24 cellular contexts compared by ENCODE assay signal in the genomic region with DNA sequence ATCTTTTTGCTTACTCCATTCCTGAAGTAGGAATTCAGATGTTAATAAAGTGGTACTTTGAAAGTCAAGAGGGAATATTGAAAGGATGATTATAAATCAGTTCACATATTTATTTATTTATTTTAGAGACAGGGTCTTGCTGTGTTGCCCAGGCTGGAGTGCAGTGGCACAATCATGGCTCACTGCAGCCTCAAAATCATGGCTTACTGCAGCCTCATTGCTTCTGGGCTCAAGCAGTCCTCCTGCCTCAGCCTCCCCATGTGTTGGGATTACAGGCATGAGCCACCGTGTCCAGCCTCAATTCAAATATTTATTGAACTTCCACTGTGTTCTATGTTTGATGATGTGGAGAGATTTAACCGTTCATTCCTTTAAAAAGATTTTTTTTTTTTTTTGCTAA. TPM values are rescaled to one million over a fixed set of nuclear protein-coding genes. Genes with fewer than 3 reads are reported as not detected.
DNase-seq lines count a peak whose midpoint lies in the region; ATAC-seq and TF ChIP-seq lines count a peak whose summit lies in the region.
"Had no signal": no experiment of that assay in that cellular context is flagged by ENCODE, and none has a peak within 500 bp of the region (broad histone marks: within the 10 kb centered on the region; RNA-seq: fewer than 3 reads in every experiment).

No MANE protein-coding gene starts in this region.

- peaks cover 39% of the 10 kb centered on the region for H3K36me3 ChIP-seq in CD4-positive, CD25-positive, alpha-beta regulatory T cell (ENCODE audit: control insufficient read depth, insufficient read depth, low read length)

- no peak for DNase-seq in activated T-cell treated with anti-CD3 and anti-CD28 coated beads, Interleukin-2, amount 50 U/mL, for 24 hours
- no peak for DNase-seq in activated T-cell treated with anti-CD3 and anti-CD28 coated beads, Interleukin-2, amount 50 U/mL, for 4 hours
- no peak for DNase-seq in CD4-positive, CD25-positive, alpha-beta regulatory T cell
- DNase-seq in neural crest cell (ENCODE audit: low read depth, low spot score), result no peak
- DNase-seq in stimulated activated CD4-positive, alpha-beta T cell treated with anti-CD3 and anti-CD28 coated beads, Interleukin-4, amount 100 ng/mL, for 1 hour, result no peak
- DNase-seq: CD8-positive, alpha-beta memory T cell; DMS53; EL; NCI-H1417 treated with DMSO at 0.1 percent for 48 hours; NCI-H1930; NCI-H226; NCI-H524; NCI-H82; OCI-M1; SHP77 had no signal

- no peak overlapping the region for H3K4me3 Mint-ChIP-seq in activated T-cell treated with anti-CD3 and anti-CD28 coated beads, Interleukin-2, amount 50 U/mL, for 24 hours
- no peak overlapping the region for H3K4me3 Mint-ChIP-seq in activated T-cell treated with anti-CD3 and anti-CD28 coated beads, Interleukin-2, amount 50 U/mL, for 4 hours
- H3K4me3 Mint-ChIP-seq in CD4-positive, CD25-positive, alpha-beta regulatory T cell, result peak overlapping the region in 1 of 4 donors; percentile 37
- peak overlapping the region; percentile 36 for H3K4me3 Mint-ChIP-seq in activated naive CD8-positive, alpha-beta T cell
- H3K4me3 Mint-ChIP-seq in neural crest cell, result peak overlapping the region; percentile 62

- peak overlapping the region; percentile 15 for H3K4me3 ChIP-seq in CD4-positive, CD25-positive, alpha-beta regulatory T cell (ENCODE audit: low read depth, low read length)

- no peaks in the 10 kb centered on the region for H3K27me3 Mint-ChIP-seq in activated T-cell treated with anti-CD3 and anti-CD28 coated beads, Interleukin-2, amount 50 U/mL, for 24 hours
- no peaks in the 10 kb centered on the region for H3K27me3 Mint-ChIP-seq in activated T-cell treated with anti-CD3 and anti-CD28 coated beads, Interleukin-2, amount 50 U/mL, for 4 hours (ENCODE audit: low read depth)
- H3K27me3 Mint-ChIP-seq in CD4-positive, CD25-positive, alpha-beta regulatory T cell, result no peaks in the 10 kb centered on the region
- H3K27me3 Mint-ChIP-seq in activated naive CD8-positive, alpha-beta T cell, result no peaks in the 10 kb centered on the region
- no peaks in the 10 kb centered on the region for H3K27me3 Mint-ChIP-seq in neural crest cell (ENCODE audit: low read depth)
- H3K27me3 Mint-ChIP-seq: CD8-positive, alpha-beta memory T cell had no signal

- peaks cover 68% of the 10 kb centered on the region for H3K4me1 Mint-ChIP-seq in activated T-cell treated with anti-CD3 and anti-CD28 coated beads, Interleukin-2, amount 50 U/mL, for 24 hours (ENCODE audit: low read depth)
- peaks cover 57% of the 10 kb centered on the region for H3K4me1 Mint-ChIP-seq in activated T-cell treated with anti-CD3 and anti-CD28 coated beads, Interleukin-2, amount 50 U/mL, for 4 hours (ENCODE audit: low read depth)
- peaks cover 43 to 81% (median 57%) of the 10 kb centered on the region in 4 donors for H3K4me1 Mint-ChIP-seq in CD4-positive, CD25-positive, alpha-beta regulatory T cell
- H3K4me1 Mint-ChIP-seq in activated naive CD8-positive, alpha-beta T cell (ENCODE audit: low read depth), result peaks cover 66% of the 10 kb centered on the region
- H3K4me1 Mint-ChIP-seq in neural crest cell, result peaks cover 34% of the 10 kb centered on the region

- H3K9me3 Mint-ChIP-seq in activated T-cell treated with anti-CD3 and anti-CD28 coated beads, Interleukin-2, amount 50 U/mL, for 24 hours, result no peaks in the 10 kb centered on the region
- H3K9me3 Mint-ChIP-seq in activated T-cell treated with anti-CD3 and anti-CD28 coated beads, Interleukin-2, amount 50 U/mL, for 4 hours, result no peaks in the 10 kb centered on the region
- no peaks in the 10 kb centered on the region for H3K9me3 Mint-ChIP-seq in CD4-positive, CD25-positive, alpha-beta regulatory T cell
- H3K9me3 Mint-ChIP-seq in activated naive CD8-positive, alpha-beta T cell (ENCODE audit: low read depth), result no peaks in the 10 kb centered on the region
- no peaks in the 10 kb centered on the region for H3K9me3 Mint-ChIP-seq in neural crest cell
- H3K9me3 Mint-ChIP-seq: CD8-positive, alpha-beta memory T cell had no signal

- no peaks in the 10 kb centered on the region for H3K27me3 ChIP-seq in CD4-positive, CD25-positive, alpha-beta regulatory T cell (ENCODE audit: control insufficient read depth, insufficient read depth, low read length)

- no peak overlapping the region for H3K27ac ChIP-seq in CD4-positive, CD25-positive, alpha-beta regulatory T cell (ENCODE audit: insufficient read depth, low read length, poor library complexity, severe bottlenecking)
- H3K27ac ChIP-seq: KMS-11 had no signal

- no peak for TF ChIP-seq CTCF in neural crest cell (conservative IDR thresholded peaks at IDR 0.05)

- H3K9me3 ChIP-seq in CD4-positive, CD25-positive, alpha-beta regulatory T cell (ENCODE audit: control insufficient read depth in 2 of 2, low read length in 2 of 2), result no peaks in the 10 kb centered on the region

- peak overlapping the region; percentile 31 for H3K27ac Mint-ChIP-seq in activated T-cell treated with anti-CD3 and anti-CD28 coated beads, Interleukin-2, amount 50 U/mL, for 24 hours
- H3K27ac Mint-ChIP-seq in CD4-positive, CD25-positive, alpha-beta regulatory T cell, result peak overlapping the region in 1 of 3 donors; percentile 13
- H3K27ac Mint-ChIP-seq in activated naive CD8-positive, alpha-beta T cell, result peak overlapping the region; percentile 69
- H3K27ac Mint-ChIP-seq in neural crest cell (ENCODE audit: unreplicated experiment), result no peak overlapping the region

- no peak for ATAC-seq in activated T-cell treated with anti-CD3 and anti-CD28 coated beads, Interleukin-2, amount 50 U/mL, for 4 hours
- no peak for ATAC-seq in CD4-positive, CD25-positive, alpha-beta regulatory T cell (ENCODE audit: low read depth in 2 of 2)
- no peak for ATAC-seq in GM18502 (IDR thresholded peaks at IDR 0.05; ENCODE audit: poor library complexity, unreplicated experiment)

- H3K36me3 Mint-ChIP-seq in activated T-cell treated with anti-CD3 and anti-CD28 coated beads, Interleukin-2, amount 50 U/mL, for 24 hours (ENCODE audit: low read depth), result peaks cover 81% of the 10 kb centered on the region
- peaks cover 26% of the 10 kb centered on the region for H3K36me3 Mint-ChIP-seq in activated T-cell treated with anti-CD3 and anti-CD28 coated beads, Interleukin-2, amount 50 U/mL, for 4 hours (ENCODE audit: insufficient read depth)
- H3K36me3 Mint-ChIP-seq in CD4-positive, CD25-positive, alpha-beta regulatory T cell, result peaks cover 32% of the 10 kb centered on the region
- H3K36me3 Mint-ChIP-seq in activated naive CD8-positive, alpha-beta T cell, result peaks cover 12% of the 10 kb centered on the region
- peaks cover 3% of the 10 kb centered on the region for H3K36me3 Mint-ChIP-seq in neural crest cell (ENCODE audit: low read depth)

- H3K4me1 ChIP-seq in CD4-positive, CD25-positive, alpha-beta regulatory T cell (ENCODE audit: control insufficient read depth, insufficient read depth, low read length, poor library complexity, severe bottlenecking), result peaks cover 32% of the 10 kb centered on the region

RNA-seq across cellular contexts. Expression of a gene that starts 6.6 kb away (rescaled TPM):
- total RNA-seq in activated T-cell treated with anti-CD3 and anti-CD28 coated beads, Interleukin-2, amount 50 U/mL, for 4 hours, result 10 to 100 TPM; 49.0 to 51.7 (median 51.4) TPM
- total RNA-seq in CD4-positive, CD25-positive, alpha-beta regulatory T cell, result 240 TPM
- polyA plus RNA-seq in CD4-positive, CD25-positive, alpha-beta regulatory T cell, result 10 to 100 TPM; 45.6 to 63.6 (median 54.6) TPM
- 34.1 and 34.3 TPM in 2 replicates for total RNA-seq in neural crest cell

RNA-seq across cellular contexts. Expression of a gene that starts 44.7 kb away (rescaled TPM):
- total RNA-seq in activated T-cell treated with anti-CD3 and anti-CD28 coated beads, Interleukin-2, amount 50 U/mL, for 4 hours, result under 1 TPM in 2 of 3 donors, not detected in 1; 0.11 to 0.13 TPM
- total RNA-seq in CD4-positive, CD25-positive, alpha-beta regulatory T cell, result 0.81 TPM
- under 1 TPM in 2 of 4 donors, not detected in 2; 0.19 to 0.27 TPM for polyA plus RNA-seq in CD4-positive, CD25-positive, alpha-beta regulatory T cell
- total RNA-seq in neural crest cell, result not detected in 2 replicates
- total RNA-seq: A172; CD8-positive, alpha-beta memory T cell; GM12878; H1; M059J; RPMI7951 had no signal
- polyA plus RNA-seq: BJ, GM12878, H1 had no signal

RNA-seq across cellular contexts. Expression of a gene that starts 59.3 kb away (rescaled TPM):
- 1,000 to 10,000 TPM; 2,326 to 2,535 (median 2,364) TPM for total RNA-seq in activated T-cell treated with anti-CD3 and anti-CD28 coated beads, Interleukin-2, amount 50 U/mL, for 4 hours
- 2,192 TPM for total RNA-seq in CD4-positive, CD25-positive, alpha-beta regulatory T cell
- 1,000 to 10,000 TPM; 1,483 to 1,963 (median 1,650) TPM for polyA plus RNA-seq in CD4-positive, CD25-positive, alpha-beta regulatory T cell
- total RNA-seq in neural crest cell, result 1,793 and 1,885 TPM in 2 replicates

Comparison
In these comparisons a context has a peak if more than half of its experiments do, and no peak if none do; other contexts are left out.
1. H3K4me3 Mint-ChIP-seq: peak in activated naive CD8-positive, alpha-beta T cell (single experiment) and neural crest cell (single experiment); none in activated T-cell treated with anti-CD3 and anti-CD28 coated beads, Interleukin-2, amount 50 U/mL, for 24 hours (single experiment) and activated T-cell treated with anti-CD3 and anti-CD28 coated beads, Interleukin-2, amount 50 U/mL, for 4 hours (single experiment).